ENCODE assay signal across 2 cellular contexts in genomic region chr3:53250881-53251605, GRCh38.
TF ChIP-seq lines count a peak whose summit lies in the region.

No MANE protein-coding gene starts in this region.

TF ChIP-seq in HepG2, 621 proteins besides CTCF, POLR2A, EP300 and RAD21 (continues in another document):
- TF ChIP-seq HNF1A (IDR thresholded peaks at IDR 0.05; ENCODE audit: low read depth) (no peak), HNF1A (CRISPR knock-in tag; IDR thresholded peaks at IDR 0.05; ENCODE audit: borderline replicate concordance) (peak; percentile 22; the same call in 1 of the 2 replicates), ZFX (CRISPR knock-in tag; IDR thresholded peaks at IDR 0.05; ENCODE audit: low read depth) (peak; percentile 63), ZNF230 (CRISPR knock-in tag; IDR thresholded peaks at IDR 0.05) (no peak), SAP130 (CRISPR knock-in tag; IDR thresholded peaks at IDR 0.05; ENCODE audit: low read depth) (no peak; the same call in 1 of the 2 replicates), FLYWCH1 (CRISPR knock-in tag; IDR thresholded peaks at IDR 0.05) (no peak), ZNF326 (CRISPR knock-in tag; IDR thresholded peaks at IDR 0.05; ENCODE audit: borderline replicate concordance) (no peak), POLR2G (IDR thresholded peaks at IDR 0.05; ENCODE audit: low read depth, low read length) (peak; percentile 69), ZFP91 (CRISPR knock-in tag; IDR thresholded peaks at IDR 0.05; ENCODE audit: borderline replicate concordance) (no peak)
- TF ChIP-seq, protein P1, sequence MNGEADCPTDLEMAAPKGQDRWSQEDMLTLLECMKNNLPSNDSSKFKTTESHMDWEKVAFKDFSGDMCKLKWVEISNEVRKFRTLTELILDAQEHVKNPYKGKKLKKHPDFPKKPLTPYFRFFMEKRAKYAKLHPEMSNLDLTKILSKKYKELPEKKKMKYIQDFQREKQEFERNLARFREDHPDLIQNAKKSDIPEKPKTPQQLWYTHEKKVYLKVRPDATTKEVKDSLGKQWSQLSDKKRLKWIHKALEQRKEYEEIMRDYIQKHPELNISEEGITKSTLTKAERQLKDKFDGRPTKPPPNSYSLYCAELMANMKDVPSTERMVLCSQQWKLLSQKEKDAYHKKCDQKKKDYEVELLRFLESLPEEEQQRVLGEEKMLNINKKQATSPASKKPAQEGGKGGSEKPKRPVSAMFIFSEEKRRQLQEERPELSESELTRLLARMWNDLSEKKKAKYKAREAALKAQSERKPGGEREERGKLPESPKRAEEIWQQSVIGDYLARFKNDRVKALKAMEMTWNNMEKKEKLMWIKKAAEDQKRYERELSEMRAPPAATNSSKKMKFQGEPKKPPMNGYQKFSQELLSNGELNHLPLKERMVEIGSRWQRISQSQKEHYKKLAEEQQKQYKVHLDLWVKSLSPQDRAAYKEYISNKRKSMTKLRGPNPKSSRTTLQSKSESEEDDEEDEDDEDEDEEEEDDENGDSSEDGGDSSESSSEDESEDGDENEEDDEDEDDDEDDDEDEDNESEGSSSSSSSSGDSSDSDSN (CRISPR knock-in tag; IDR thresholded peaks at IDR 0.05), result 0 out of 2 replicates have a peak, but pooled peaks have one; percentile 0
- TF ChIP-seq, protein P2, sequence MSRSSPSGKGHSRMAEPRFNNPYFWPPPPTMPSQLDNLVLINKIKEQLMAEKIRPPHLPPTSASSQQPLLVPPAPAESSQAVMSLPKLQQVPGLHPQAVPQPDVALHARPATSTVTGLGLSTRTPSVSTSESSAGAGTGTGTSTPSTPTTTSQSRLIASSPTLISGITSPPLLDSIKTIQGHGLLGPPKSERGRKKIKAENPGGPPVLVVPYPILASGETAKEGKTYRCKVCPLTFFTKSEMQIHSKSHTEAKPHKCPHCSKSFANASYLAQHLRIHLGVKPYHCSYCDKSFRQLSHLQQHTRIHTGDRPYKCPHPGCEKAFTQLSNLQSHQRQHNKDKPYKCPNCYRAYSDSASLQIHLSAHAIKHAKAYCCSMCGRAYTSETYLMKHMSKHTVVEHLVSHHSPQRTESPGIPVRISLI (CRISPR knock-in tag; IDR thresholded peaks at IDR 0.05; ENCODE audit: borderline replicate concordance), result peak; percentile 51; the same call in 1 of the 2 replicates

TF ChIP-seq in SK-N-SH, 30 proteins besides CTCF, POLR2A, EP300 and RAD21:
- no peak for TF ChIP-seq IRF3 (IDR thresholded peaks at IDR 0.05; ENCODE audit: low read depth, low read length)
- TF ChIP-seq SMC3 (IDR thresholded peaks at IDR 0.05; ENCODE audit: low read depth, low read length), result no peak
- TF ChIP-seq FOSL2 (IDR thresholded peaks at IDR 0.05; ENCODE audit: borderline replicate concordance, low read depth), result no peak
- no peak for TF ChIP-seq USF2 (IDR thresholded peaks at IDR 0.05; ENCODE audit: borderline replicate concordance, low read depth, low read length)
- TF ChIP-seq SIN3A (IDR thresholded peaks at IDR 0.05; ENCODE audit: borderline replicate concordance, low read depth, low read length), result no peak
- no peak for TF ChIP-seq JUND (IDR thresholded peaks at IDR 0.05)
- TF ChIP-seq GABPA (IDR thresholded peaks at IDR 0.05; ENCODE audit: low read depth), result no peak
- no peak for TF ChIP-seq ZBTB33 (IDR thresholded peaks at IDR 0.05; ENCODE audit: borderline replicate concordance, low read depth)
- TF ChIP-seq, protein P3, sequence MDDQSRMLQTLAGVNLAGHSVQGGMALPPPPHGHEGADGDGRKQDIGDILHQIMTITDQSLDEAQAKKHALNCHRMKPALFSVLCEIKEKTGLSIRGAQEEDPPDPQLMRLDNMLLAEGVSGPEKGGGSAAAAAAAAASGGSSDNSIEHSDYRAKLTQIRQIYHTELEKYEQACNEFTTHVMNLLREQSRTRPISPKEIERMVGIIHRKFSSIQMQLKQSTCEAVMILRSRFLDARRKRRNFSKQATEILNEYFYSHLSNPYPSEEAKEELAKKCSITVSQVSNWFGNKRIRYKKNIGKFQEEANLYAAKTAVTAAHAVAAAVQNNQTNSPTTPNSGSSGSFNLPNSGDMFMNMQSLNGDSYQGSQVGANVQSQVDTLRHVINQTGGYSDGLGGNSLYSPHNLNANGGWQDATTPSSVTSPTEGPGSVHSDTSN (IDR thresholded peaks at IDR 0.05), result no peak
- no peak for TF ChIP-seq ELF1 (IDR thresholded peaks at IDR 0.05)
- TF ChIP-seq MXI1 (IDR thresholded peaks at IDR 0.05; ENCODE audit: low read depth, low read length), result no peak
- TF ChIP-seq EZH2phosphoT487 (IDR thresholded peaks at IDR 0.05; ENCODE audit: borderline replicate concordance, low read depth), result no peak
